14 cellular contexts compared by ENCODE assay signal in the genomic region with DNA sequence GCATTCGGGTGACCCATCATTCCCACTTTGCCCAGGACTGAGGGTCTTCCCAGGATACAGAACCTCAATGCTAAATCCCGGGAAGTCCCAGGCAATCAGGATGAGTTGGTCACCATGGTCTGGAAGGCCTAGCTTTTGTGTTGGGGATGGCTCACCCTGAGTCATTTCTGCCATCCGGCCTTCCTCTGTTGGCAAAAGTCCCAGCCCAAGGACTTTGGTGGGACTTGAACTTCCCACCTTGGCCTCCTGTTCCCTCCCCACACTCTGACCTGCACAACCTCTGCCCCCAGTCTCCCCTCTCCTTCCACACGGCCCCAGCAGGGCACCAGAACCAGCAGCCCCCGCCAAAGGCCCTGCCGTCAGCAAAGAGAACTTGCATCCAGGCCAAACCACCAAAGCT. TPM values are rescaled to one million over a fixed set of nuclear protein-coding genes. Genes with fewer than 3 reads are reported as not detected.
A peak's percentile ranks its signal among the peaks of the same experiment; 100 is the strongest.
DNase-seq lines count a peak whose midpoint lies in the region; ATAC-seq and TF ChIP-seq lines count a peak whose summit lies in the region.
"Had no signal": no experiment of that assay in that cellular context is flagged by ENCODE, and none has a peak within 500 bp of the region (broad histone marks: within the 10 kb centered on the region; RNA-seq: fewer than 3 reads in every experiment).

No MANE protein-coding gene starts in this region.

- H3K27ac ChIP-seq in PC-3 (ENCODE audit: low read length) = peak overlapping the region; percentile 53

- H3K36me3 ChIP-seq in PC-3 (ENCODE audit: low read depth, low read length) = no peaks in the 10 kb centered on the region

- H3K4me1 Mint-ChIP-seq in dendritic cell treated with granulocyte-macrophage colony-stimulating factor and Interleukin-4, amounts not matched to agents 40 ng/mL and 50 ng/mL, for 4 days (ENCODE audit: low read depth) = peaks cover 70% of the 10 kb centered on the region
- peaks cover 29 to 37% (median 35%) of the 10 kb centered on the region in 3 donors for H3K4me1 Mint-ChIP-seq in naive B cell

- peaks cover 13% of the 10 kb centered on the region for H3K27me3 Mint-ChIP-seq in dendritic cell treated with granulocyte-macrophage colony-stimulating factor and Interleukin-4, amounts not matched to agents 40 ng/mL and 50 ng/mL, for 4 days
- H3K27me3 Mint-ChIP-seq in naive B cell = peaks cover 5 to 23% (median 18%) of the 10 kb centered on the region in 3 donors

- no peak overlapping the region for H3K9ac ChIP-seq in PC-3 (ENCODE audit: low read length)

- no peaks in the 10 kb centered on the region for H3K9me3 Mint-ChIP-seq in dendritic cell treated with granulocyte-macrophage colony-stimulating factor and Interleukin-4, amounts not matched to agents 40 ng/mL and 50 ng/mL, for 4 days
- H3K9me3 Mint-ChIP-seq in naive B cell = peaks cover 0 to 3% (median 0%) of the 10 kb centered on the region in 7 donors
- H3K9me3 Mint-ChIP-seq: stimulated activated effector memory CD8-positive, alpha-beta T cell treated with anti-CD3 and anti-CD28 coated beads, Interleukin-12 subunit alpha, Interleukin-12 subunit beta, amount 100 ng/mL, for 72 hours had no signal

- H3K79me2 ChIP-seq in PC-3 (ENCODE audit: low read length) = no peaks in the 10 kb centered on the region

- CTCF ChIA-PET in PC-3 (lab: Charles Lee) = no interaction called here

- peaks cover 20% of the 10 kb centered on the region for H3K4me1 ChIP-seq in PC-3 (ENCODE audit: insufficient read depth, low read length)

- no peaks in the 10 kb centered on the region for H3K36me3 Mint-ChIP-seq in dendritic cell treated with granulocyte-macrophage colony-stimulating factor and Interleukin-4, amounts not matched to agents 40 ng/mL and 50 ng/mL, for 4 days (ENCODE audit: low read depth)
- no peaks in the 10 kb centered on the region for H3K36me3 Mint-ChIP-seq in naive B cell
- H3K36me3 Mint-ChIP-seq: stimulated activated effector memory CD8-positive, alpha-beta T cell treated with anti-CD3 and anti-CD28 coated beads, Interleukin-12 subunit alpha, Interleukin-12 subunit beta, amount 100 ng/mL, for 72 hours had no signal

- DNase-seq in EH (ENCODE audit: low read depth) = peak; percentile 74
- peak; percentile 82 for DNase-seq in PC-3
- DNase-seq in naive B cell = no peak
- no peak for DNase-seq in KG1 (lab: John Stamatoyannopoulos, UW)
- no peak for DNase-seq in NCI-H2171 treated with DMSO at 0.1 percent for 48 hours (lab: John Stamatoyannopoulos, UW)
- no peak for DNase-seq in D341Med (ENCODE audit: low spot score)
- DNase-seq: activated CD4-positive, CD25-positive, alpha-beta regulatory T cell; activated T-cell treated with anti-CD3 and anti-CD28 coated beads, Interleukin-2, amount 50 U/mL, for 72 hours; cerebellar nuclear complex; occipital lobe; SHP77 treated with DMSO at 0.1 percent for 48 hours had no signal

- no peaks in the 10 kb centered on the region for H4K20me1 ChIP-seq in PC-3 (ENCODE audit: low read length)

- peak overlapping the region; percentile 21; the same call in 1 of the 2 replicates for H3K4me2 ChIP-seq in PC-3 (ENCODE audit: low read length)

- no peaks in the 10 kb centered on the region for H3K9me2 ChIP-seq in PC-3 (replicated peaks; ENCODE audit: low read length)

- no peaks in the 10 kb centered on the region for H3K27me3 ChIP-seq in PC-3 (ENCODE audit: low read length)

- no peaks in the 10 kb centered on the region for H3F3A ChIP-seq in PC-3 (ENCODE audit: low read length, unreplicated experiment)

- no peak overlapping the region for H2AFZ ChIP-seq in PC-3 (ENCODE audit: low read length)

- H3K27ac Mint-ChIP-seq in dendritic cell treated with granulocyte-macrophage colony-stimulating factor and Interleukin-4, amounts not matched to agents 40 ng/mL and 50 ng/mL, for 4 days = peak overlapping the region; percentile 92
- H3K27ac Mint-ChIP-seq in naive B cell = peak overlapping the region in 5 of 6 donors; percentile 31 to 73 (median 57)
- H3K27ac Mint-ChIP-seq: activated T-cell treated with anti-CD3 and anti-CD28 coated beads, Interleukin-2, amount 50 U/mL, for 72 hours; stimulated activated effector memory CD8-positive, alpha-beta T cell treated with anti-CD3 and anti-CD28 coated beads, Interleukin-12 subunit alpha, Interleukin-12 subunit beta, amount 100 ng/mL, for 72 hours had no signal

- no peaks in the 10 kb centered on the region for H3K9me3 ChIP-seq in PC-3 (ENCODE audit: low read length)

- TF ChIP-seq CTCF in PC-3 (conservative IDR thresholded peaks at IDR 0.05; ENCODE audit: low read depth, low read length) = no peak

- POLR2A ChIA-PET in PC-3 (lab: Charles Lee; ENCODE audit: unreplicated experiment) = no interaction called here

- intact Hi-C loops in PC-3 (cut with micrococcal nuclease) = no loop called here
- intact Hi-C loops in dendritic cell treated with granulocyte-macrophage colony-stimulating factor and Interleukin-4, amounts not matched to agents 40 ng/mL and 50 ng/mL, for 4 days (cut with micrococcal nuclease) = no loop called here

- no TSS peak for BruUV-seq in PC-3 (replicated peaks; lab: Mats Ljungman, UMichigan)

- no peak overlapping the region for H3K4me3 ChIP-seq in PC-3 (ENCODE audit: low read length)

- peak overlapping the region; percentile 52 for H3K4me3 Mint-ChIP-seq in dendritic cell treated with granulocyte-macrophage colony-stimulating factor and Interleukin-4, amounts not matched to agents 40 ng/mL and 50 ng/mL, for 4 days
- peak overlapping the region in 6 of 8 donors; percentile 69 to 90 (median 73) for H3K4me3 Mint-ChIP-seq in naive B cell
- H3K4me3 Mint-ChIP-seq: activated T-cell treated with anti-CD3 and anti-CD28 coated beads, Interleukin-2, amount 50 U/mL, for 72 hours; stimulated activated effector memory CD8-positive, alpha-beta T cell treated with anti-CD3 and anti-CD28 coated beads, Interleukin-12 subunit alpha, Interleukin-12 subunit beta, amount 100 ng/mL, for 72 hours had no signal

- peak; percentile 77 for ATAC-seq in PC-3
- no peak for ATAC-seq in naive B cell (ENCODE audit: low read depth in 2 of 2)
- ATAC-seq in GM18517 (IDR thresholded peaks at IDR 0.05; ENCODE audit: unreplicated experiment) = no peak
- ATAC-seq: activated T-cell treated with anti-CD3 and anti-CD28 coated beads, Interleukin-2, amount 50 U/mL, for 72 hours; stimulated activated effector memory CD8-positive, alpha-beta T cell treated with anti-CD3 and anti-CD28 coated beads, Interleukin-12 subunit alpha, Interleukin-12 subunit beta, amount 100 ng/mL, for 72 hours had no signal

RNA-seq across cellular contexts. Expression of a gene that starts 24.6 kb away (rescaled TPM):
- total RNA-seq in PC-3 (2014; rRNA removed) = 117 and 218 TPM in 2 replicates
- 10 to 100 TPM in 1 of 6 donors, 1 to 10 TPM in 5; 2.4 to 15.8 (median 4.0) TPM for polyA plus RNA-seq in naive B cell (ENCODE audit: low read depth in 6 of 6)

Comparison
In these comparisons a context has a peak if more than half of its experiments do, and no peak if none do; other contexts are left out.
1. DNase-seq: peak in EH (single experiment) and PC-3 (single experiment); none in naive B cell (single experiment), KG1 (single experiment), NCI-H2171 treated with DMSO at 0.1 percent for 48 hours (single experiment) and D341Med (single experiment).